In genomic region chr20:39264506-39265172, GRCh38 we compare ENCODE assay signal across 8 cellular contexts.
A peak's percentile ranks its signal among the peaks of the same experiment; 100 is the strongest.
DNase-seq lines count a peak whose midpoint lies in the region; ATAC-seq and TF ChIP-seq lines count a peak whose summit lies in the region.

No MANE protein-coding gene starts in this region.

- intact Hi-C loops in activated CD4-positive, alpha-beta T cell treated with anti-CD3 and anti-CD28 coated beads for 36 hours (cut with DNase I, micrococcal nuclease): loop anchor here (1.0 to 10.0 kb wide), 3 partner anchors 610 to 1698 kb away; no protein-coding TSS in a partner anchor

- no peak overlapping the region for H3K27ac Mint-ChIP-seq in activated CD4-positive, alpha-beta T cell treated with anti-CD3 and anti-CD28 coated beads for 36 hours
- H3K27ac Mint-ChIP-seq in mesothelial cell of epicardium: no peak overlapping the region

- no peaks in the 10 kb centered on the region for H3K9me3 Mint-ChIP-seq in activated CD4-positive, alpha-beta T cell treated with anti-CD3 and anti-CD28 coated beads for 36 hours (ENCODE audit: low read depth)
- peaks cover 4% of the 10 kb centered on the region for H3K9me3 Mint-ChIP-seq in mesothelial cell of epicardium

- no peaks in the 10 kb centered on the region for H3K9me3 ChIP-seq in BE2C

- POLR2A ChIA-PET in activated CD4-positive, alpha-beta T cell treated with anti-CD3 and anti-CD28 coated beads for 36 hours (lab: Charles Lee): no interaction called here

- H3K4me3 ChIP-seq in BE2C (ENCODE audit: low read depth, low read length) (no peak overlapping the region), epithelial cell of esophagus (ENCODE audit: low read length) (no peak overlapping the region)

- H3K27me3 ChIP-seq in BE2C: no peaks in the 10 kb centered on the region

- CTCF ChIA-PET in activated CD4-positive, alpha-beta T cell treated with anti-CD3 and anti-CD28 coated beads for 36 hours (lab: Charles Lee): interaction anchor here (0.6 to 1.5 kb wide), 3 partner anchors 34 to 1315 kb away, joined by 3 to 5 read pairs (median 4); no protein-coding TSS in a partner anchor

- H3K4me3 Mint-ChIP-seq in activated CD4-positive, alpha-beta T cell treated with anti-CD3 and anti-CD28 coated beads for 36 hours: no peak overlapping the region
- no peak overlapping the region for H3K4me3 Mint-ChIP-seq in mesothelial cell of epicardium

- peaks cover 2% of the 10 kb centered on the region for H3K4me1 Mint-ChIP-seq in activated CD4-positive, alpha-beta T cell treated with anti-CD3 and anti-CD28 coated beads for 36 hours
- peaks cover 3% of the 10 kb centered on the region for H3K4me1 Mint-ChIP-seq in mesothelial cell of epicardium

- peak; percentile 67 for ATAC-seq in GM21723 (IDR thresholded peaks at IDR 0.05; ENCODE audit: unreplicated experiment)
- ATAC-seq in activated CD4-positive, alpha-beta T cell treated with anti-CD3 and anti-CD28 coated beads for 36 hours: peak; percentile 89

- DNase-seq in BE2C (peak; percentile 71), NCI-H2196 (lab: John Stamatoyannopoulos, UW; ENCODE audit: unreplicated experiment) (peak; percentile 66), epithelial cell of esophagus (ENCODE audit: low read depth) (peak; percentile 85), mesothelial cell of epicardium (ENCODE audit: low spot score in 2 of 2, unreplicated experiment in 2 of 2) (peak; percentile 28 to 76), substantia nigra (lab: John Stamatoyannopoulos, UW) (peak in 29 of 49 donors; percentile 2 to 58 (median 21)), OCI-M2 (lab: John Stamatoyannopoulos, UW; ENCODE audit: unreplicated experiment) (no peak)
- DNase-seq in activated CD4-positive, alpha-beta T cell treated with anti-CD3 and anti-CD28 coated beads for 36 hours: peak; percentile 73

- H3K36me3 ChIP-seq in BE2C: no peaks in the 10 kb centered on the region

- no peak overlapping the region for H3K27ac ChIP-seq in substantia nigra (ENCODE audit: low read depth, low read length, poor library complexity, severe bottlenecking)

- H3K4me1 ChIP-seq in BE2C: peaks cover 11% of the 10 kb centered on the region

- TF ChIP-seq CTCF in BE2C (IDR thresholded peaks at IDR 0.05; ENCODE audit: low read depth, low read length) (peak; percentile 98), epithelial cell of esophagus (IDR thresholded peaks at IDR 0.05; ENCODE audit: insufficient read depth, low read depth, low read length, missing control alignments) (peak; percentile 92), mesothelial cell of epicardium (IDR thresholded peaks at IDR 0.05; ENCODE audit: unreplicated experiment) (peak; percentile 85)

- H3K27me3 Mint-ChIP-seq in activated CD4-positive, alpha-beta T cell treated with anti-CD3 and anti-CD28 coated beads for 36 hours: peaks cover 4% of the 10 kb centered on the region
- H3K27me3 Mint-ChIP-seq in mesothelial cell of epicardium (ENCODE audit: low read depth): peaks cover 15% of the 10 kb centered on the region

- H3K36me3 Mint-ChIP-seq in activated CD4-positive, alpha-beta T cell treated with anti-CD3 and anti-CD28 coated beads for 36 hours (ENCODE audit: low read depth): no peaks in the 10 kb centered on the region
- no peaks in the 10 kb centered on the region for H3K36me3 Mint-ChIP-seq in mesothelial cell of epicardium
